ENCODE assay signal across 1 cellular context in genomic region chr14:65471038-65471878, GRCh38.
TF ChIP-seq lines count a peak whose summit lies in the region.

No MANE protein-coding gene starts in this region.

TF ChIP-seq in HepG2, 621 proteins besides CTCF, POLR2A, EP300 and RAD21 (continued from another document):
- TF ChIP-seq AHDC1 (CRISPR knock-in tag; IDR thresholded peaks at IDR 0.05; ENCODE audit: borderline replicate concordance) (no peak), ARNTL (CRISPR knock-in tag; IDR thresholded peaks at IDR 0.05) (no peak), MXD1 (CRISPR knock-in tag; IDR thresholded peaks at IDR 0.05) (no peak), ZXDC (CRISPR knock-in tag; IDR thresholded peaks at IDR 0.05) (no peak), SRF (IDR thresholded peaks at IDR 0.05; ENCODE audit: low read depth, low read length) (no peak), ATF4 (CRISPR knock-in tag; IDR thresholded peaks at IDR 0.05) (no peak), NONO (IDR thresholded peaks at IDR 0.05) (no peak), NONO (CRISPR knock-in tag; conservative IDR thresholded peaks at IDR 0.05) (no peak), REXO4 (CRISPR knock-in tag; IDR thresholded peaks at IDR 0.05; ENCODE audit: borderline replicate concordance) (no peak)
